ENCODE assay signal across 9 cellular contexts in the genomic region with DNA sequence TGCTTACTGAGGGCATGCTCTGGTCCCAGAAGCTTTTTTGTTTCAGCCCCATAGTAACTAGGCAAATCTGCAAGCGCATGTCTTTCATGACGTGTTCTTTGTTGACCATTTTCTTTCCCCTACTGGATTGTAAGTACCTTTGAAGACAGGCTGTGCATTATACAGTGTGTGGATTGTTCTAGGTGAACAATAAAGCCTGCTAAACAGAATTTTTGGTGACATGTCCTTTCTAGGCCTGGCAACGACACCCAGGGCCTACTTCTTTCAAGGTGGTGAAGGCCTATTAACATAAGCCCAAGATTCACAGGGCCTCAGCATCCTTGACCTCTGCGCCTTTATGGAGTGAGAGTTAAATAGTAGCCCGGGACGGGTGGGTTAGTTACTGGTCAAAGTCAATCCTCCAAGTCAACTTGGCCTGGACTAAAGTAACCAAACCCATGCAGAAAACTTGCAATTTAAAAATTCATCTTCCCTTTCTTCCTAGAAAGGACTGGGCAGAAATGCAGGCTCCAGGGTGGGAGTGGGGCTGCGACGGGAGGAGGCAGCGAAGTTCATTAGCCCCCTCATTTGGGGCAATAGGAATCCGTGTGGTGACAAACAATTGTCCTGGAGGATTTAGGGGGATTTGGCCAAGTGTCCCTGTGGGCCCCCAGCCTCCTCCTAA. TPM values are rescaled to one million over a fixed set of nuclear protein-coding genes. Genes with fewer than 3 reads are reported as not detected.
DNase-seq lines count a peak whose midpoint lies in the region; ATAC-seq and TF ChIP-seq lines count a peak whose summit lies in the region.
"Had no signal": no experiment of that assay in that cellular context is flagged by ENCODE, and none has a peak within 500 bp of the region (broad histone marks: within the 10 kb centered on the region; RNA-seq: fewer than 3 reads in every experiment).

No MANE protein-coding gene starts in this region.

- H3K27me3 ChIP-seq in skeletal muscle satellite cell (ENCODE audit: control insufficient read depth, insufficient read depth, low read length) = no peaks in the 10 kb centered on the region

- peak overlapping the region; percentile 80 for H3K4me3 Mint-ChIP-seq in activated CD4-positive, alpha-beta T cell treated with anti-CD3 and anti-CD28 coated beads, Interleukin-2, amount 10 ng/mL, durations not matched to agents 7 days and 5 days

- peaks cover 6% of the 10 kb centered on the region for H3K36me3 Mint-ChIP-seq in activated CD4-positive, alpha-beta T cell treated with anti-CD3 and anti-CD28 coated beads, Interleukin-2, amount 10 ng/mL, durations not matched to agents 7 days and 5 days (ENCODE audit: low read depth)

- ATAC-seq in HG03159 (IDR thresholded peaks at IDR 0.05; ENCODE audit: unreplicated experiment) (no peak), HG03354 (IDR thresholded peaks at IDR 0.05; ENCODE audit: poor library complexity, severe bottlenecking, unreplicated experiment) (no peak)

- no peaks in the 10 kb centered on the region for H3K4me1 ChIP-seq in skeletal muscle satellite cell (ENCODE audit: control insufficient read depth, insufficient read depth, low read length)

- TF ChIP-seq CTCF in WI38 (IDR thresholded peaks at IDR 0.05; ENCODE audit: low read depth, low read length) = no peak

- no peak for DNase-seq in activated CD4-positive, alpha-beta T cell treated with anti-CD3 and anti-CD28 coated beads, Interleukin-2, amount 10 ng/mL, durations not matched to agents 7 days and 5 days
- no peak for DNase-seq in activated CD4-positive, alpha-beta T cell treated with anti-CD3 and anti-CD28 coated beads for 1 hour
- DNase-seq in iPS DF 19.7 (ENCODE audit: low read depth, low spot score) (peak; percentile 59), NCI-H146 treated with DMSO at 0.1 percent for 48 hours (lab: John Stamatoyannopoulos, UW; ENCODE audit: unreplicated experiment) (no peak)
- DNase-seq: NCI-H774 had no signal

- peak overlapping the region; percentile 5 for H3K9ac ChIP-seq in skeletal muscle satellite cell (ENCODE audit: low read depth, low read length)

- CTCF ChIA-PET in activated CD4-positive, alpha-beta T cell treated with anti-CD3 and anti-CD28 coated beads, Interleukin-2, amount 10 ng/mL, durations not matched to agents 7 days and 5 days (lab: Charles Lee) = interaction anchor here (0.7 to 1.6 kb wide), 2 partner anchors 14 to 22 kb away, joined by 3 to 5 read pairs; no protein-coding TSS in a partner anchor

- H3K4me3 ChIP-seq in WI38 (ENCODE audit: low read depth, low read length) (peak overlapping the region; percentile 58), skeletal muscle satellite cell (ENCODE audit: low read length) (peak overlapping the region; percentile 78)

- H3K27me3 Mint-ChIP-seq in activated CD4-positive, alpha-beta T cell treated with anti-CD3 and anti-CD28 coated beads, Interleukin-2, amount 10 ng/mL, durations not matched to agents 7 days and 5 days = peaks cover 16% of the 10 kb centered on the region

- H3K9me3 ChIP-seq in skeletal muscle satellite cell (replicated peaks; ENCODE audit: low read length) = no peaks in the 10 kb centered on the region

- peak overlapping the region; percentile 100 for H3K4me2 ChIP-seq in skeletal muscle satellite cell (ENCODE audit: low read length)

- POLR2A ChIA-PET in activated CD4-positive, alpha-beta T cell treated with anti-CD3 and anti-CD28 coated beads, Interleukin-2, amount 10 ng/mL, durations not matched to agents 7 days and 5 days (lab: Charles Lee) = no interaction called here

- H3K36me3 ChIP-seq in skeletal muscle satellite cell (ENCODE audit: insufficient read depth, low read length) = peaks cover 3% of the 10 kb centered on the region

- H3K4me1 Mint-ChIP-seq in activated CD4-positive, alpha-beta T cell treated with anti-CD3 and anti-CD28 coated beads, Interleukin-2, amount 10 ng/mL, durations not matched to agents 7 days and 5 days = peaks cover 14% of the 10 kb centered on the region

- no peak overlapping the region for H3K27ac Mint-ChIP-seq in activated CD4-positive, alpha-beta T cell treated with anti-CD3 and anti-CD28 coated beads, Interleukin-2, amount 10 ng/mL, durations not matched to agents 7 days and 5 days

- no peaks in the 10 kb centered on the region for H3K9me3 Mint-ChIP-seq in activated CD4-positive, alpha-beta T cell treated with anti-CD3 and anti-CD28 coated beads, Interleukin-2, amount 10 ng/mL, durations not matched to agents 7 days and 5 days

RNA-seq across cellular contexts. Expression of gene TRIM71, which starts 37.6 kb away (rescaled TPM):
- not detected for total RNA-seq in activated CD4-positive, alpha-beta T cell treated with anti-CD3 and anti-CD28 coated beads, Interleukin-2, amount 10 ng/mL, durations not matched to agents 7 days and 5 days
- total RNA-seq in skeletal muscle satellite cell (2012; rRNA removed) = not detected in 2 replicates
